In genomic region chr6:135215563-135215962, GRCh38 we compare ENCODE assay signal across 18 cellular contexts. TPM values are rescaled to one million over a fixed set of nuclear protein-coding genes. Genes with fewer than 3 reads are reported as not detected.
A peak's percentile ranks its signal among the peaks of the same experiment; 100 is the strongest.
DNase-seq lines count a peak whose midpoint lies in the region; ATAC-seq, FAIRE-seq and TF ChIP-seq lines count a peak whose summit lies in the region.
"Had no signal": no experiment of that assay in that cellular context is flagged by ENCODE, and none has a peak within 500 bp of the region (broad histone marks: within the 10 kb centered on the region; RNA-seq: fewer than 3 reads in every experiment).

No MANE protein-coding gene starts in this region.

- peaks cover 37% of the 10 kb centered on the region for H3K36me3 Mint-ChIP-seq in activated naive CD8-positive, alpha-beta T cell
- peaks cover 46% of the 10 kb centered on the region for H3K36me3 Mint-ChIP-seq in activated naive CD8-positive, alpha-beta T cell treated with anti-CD3 and anti-CD28 coated beads, Interleukin-2, amount 50 U/mL, for 24 hours (ENCODE audit: low read depth)
- H3K36me3 Mint-ChIP-seq in endodermal cell (ENCODE audit: low read depth): peaks cover 13% of the 10 kb centered on the region
- peaks cover 25 to 57% of the 10 kb centered on the region in 2 donors for H3K36me3 Mint-ChIP-seq in stimulated activated naive B cell treated with anti-CD40 and anti-IgM and Interleukin-4, amounts not matched to agents 10 μg/mL and 1 μg/mL and 100 μg/mL, for 72 hours
- H3K36me3 Mint-ChIP-seq: CD4-positive, alpha-beta memory T cell had no signal

- peaks cover 26% of the 10 kb centered on the region for H3K4me1 Mint-ChIP-seq in activated naive CD8-positive, alpha-beta T cell (ENCODE audit: low read depth)
- peaks cover 25% of the 10 kb centered on the region for H3K4me1 Mint-ChIP-seq in activated naive CD8-positive, alpha-beta T cell treated with anti-CD3 and anti-CD28 coated beads, Interleukin-2, amount 50 U/mL, for 24 hours
- H3K4me1 Mint-ChIP-seq in endodermal cell: peaks cover 13% of the 10 kb centered on the region
- peaks cover 6 to 14% of the 10 kb centered on the region in 2 donors for H3K4me1 Mint-ChIP-seq in stimulated activated naive B cell treated with anti-CD40 and anti-IgM and Interleukin-4, amounts not matched to agents 10 μg/mL and 1 μg/mL and 100 μg/mL, for 72 hours

- no peak for TF ChIP-seq CTCF in NB4 (IDR thresholded peaks at IDR 0.05; ENCODE audit: low read depth, low read length)
- no peak for TF ChIP-seq CTCF in endodermal cell (conservative IDR thresholded peaks at IDR 0.05)
- no peak for TF ChIP-seq CTCF in spleen (IDR thresholded peaks at IDR 0.05 in 8 of 11, conservative IDR thresholded peaks at IDR 0.05 in 3 of 11)

- H3K36me3 ChIP-seq in endodermal cell (ENCODE audit: control insufficient read depth, insufficient read depth, low read length): no peaks in the 10 kb centered on the region
- peaks cover 0 to 22% (median 0%) of the 10 kb centered on the region in 6 donors for H3K36me3 ChIP-seq in spleen
- H3K36me3 ChIP-seq: BE2C had no signal

- H3K27me3 Mint-ChIP-seq in activated naive CD8-positive, alpha-beta T cell: no peaks in the 10 kb centered on the region
- no peaks in the 10 kb centered on the region for H3K27me3 Mint-ChIP-seq in activated naive CD8-positive, alpha-beta T cell treated with anti-CD3 and anti-CD28 coated beads, Interleukin-2, amount 50 U/mL, for 24 hours
- H3K27me3 Mint-ChIP-seq in endodermal cell (ENCODE audit: insufficient read depth): no peaks in the 10 kb centered on the region
- no peaks in the 10 kb centered on the region for H3K27me3 Mint-ChIP-seq in stimulated activated naive B cell treated with anti-CD40 and anti-IgM and Interleukin-4, amounts not matched to agents 10 μg/mL and 1 μg/mL and 100 μg/mL, for 72 hours
- H3K27me3 Mint-ChIP-seq: CD4-positive, alpha-beta memory T cell had no signal

- ATAC-seq in activated naive CD8-positive, alpha-beta T cell treated with anti-CD3 and anti-CD28 coated beads, Interleukin-2, amount 50 U/mL, for 24 hours: no peak
- no peak for ATAC-seq in stimulated activated naive B cell treated with anti-CD40 and anti-IgM and Interleukin-4, amounts not matched to agents 10 μg/mL and 1 μg/mL and 100 μg/mL, for 72 hours (replicated peaks)
- ATAC-seq: PC-3 had no signal

- no peaks in the 10 kb centered on the region for H3K9me3 ChIP-seq in endodermal cell (ENCODE audit: control insufficient read depth, low read length)
- H3K9me3 ChIP-seq in spleen: no peaks in the 10 kb centered on the region
- H3K9me3 ChIP-seq: BE2C had no signal

- TF ChIP-seq POLR2A in NB4 (IDR thresholded peaks at IDR 0.05; ENCODE audit: extremely low read depth, insufficient read length) (peak; percentile 20), spleen (IDR thresholded peaks at IDR 0.05) (no peak)

- H3K27me3 ChIP-seq in endodermal cell (ENCODE audit: control insufficient read depth, insufficient read depth, low read length, poor library complexity, severe bottlenecking): no peaks in the 10 kb centered on the region
- H3K27me3 ChIP-seq in spleen (replicated peaks in 1 of 7): no peaks in the 10 kb centered on the region
- H3K27me3 ChIP-seq: BE2C had no signal

- no peaks in the 10 kb centered on the region for H3K9me3 Mint-ChIP-seq in activated naive CD8-positive, alpha-beta T cell (ENCODE audit: low read depth)
- H3K9me3 Mint-ChIP-seq in activated naive CD8-positive, alpha-beta T cell treated with anti-CD3 and anti-CD28 coated beads, Interleukin-2, amount 50 U/mL, for 24 hours: no peaks in the 10 kb centered on the region
- no peaks in the 10 kb centered on the region for H3K9me3 Mint-ChIP-seq in endodermal cell
- no peaks in the 10 kb centered on the region for H3K9me3 Mint-ChIP-seq in stimulated activated naive B cell treated with anti-CD40 and anti-IgM and Interleukin-4, amounts not matched to agents 10 μg/mL and 1 μg/mL and 100 μg/mL, for 72 hours

- H3K4me1 ChIP-seq in endodermal cell (ENCODE audit: control insufficient read depth, insufficient read depth, low read length): no peaks in the 10 kb centered on the region
- H3K4me1 ChIP-seq in spleen: peaks cover 0 to 4% (median 1%) of the 10 kb centered on the region in 6 donors
- H3K4me1 ChIP-seq: BE2C had no signal

- intact Hi-C loops in spleen (cut with DNase I; ENCODE audit: low total_unique reads): no loop called here

- WGBS in endodermal cell (ENCODE audit: insufficient coverage in 1 of 2, insufficient read length in 1 of 2), 2 experiments: 86 to 88% methylated on average over 3 to 6 of the region's 6 CpGs
- 66 to 81% (median 71%) methylated on average over 6 of the region's 6 CpGs for WGBS in spleen, 5 donors

- H3K27ac Mint-ChIP-seq in activated naive CD8-positive, alpha-beta T cell: peak overlapping the region; percentile 47
- H3K27ac Mint-ChIP-seq in activated naive CD8-positive, alpha-beta T cell treated with anti-CD3 and anti-CD28 coated beads, Interleukin-2, amount 50 U/mL, for 24 hours: no peak overlapping the region
- peak overlapping the region; percentile 9 for H3K27ac Mint-ChIP-seq in endodermal cell
- peak overlapping the region; percentile 75 for H3K27ac Mint-ChIP-seq in stimulated activated naive B cell treated with anti-CD40 and anti-IgM and Interleukin-4, amounts not matched to agents 10 μg/mL and 1 μg/mL and 100 μg/mL, for 72 hours
- H3K27ac Mint-ChIP-seq: CD4-positive, alpha-beta memory T cell had no signal

- H3K27ac ChIP-seq in endodermal cell (ENCODE audit: low read depth, low read length) (no peak overlapping the region), spleen (no peak overlapping the region)

- no peak overlapping the region for H3K4me3 ChIP-seq in NB4 (ENCODE audit: low read depth, low read length)
- H3K4me3 ChIP-seq in endodermal cell (ENCODE audit: low read length): no peak overlapping the region
- no peak overlapping the region for H3K4me3 ChIP-seq in spleen

- DNase-seq in activated naive CD8-positive, alpha-beta T cell treated with anti-CD3 and anti-CD28 coated beads, Interleukin-2, amount 50 U/mL, for 24 hours: no peak
- DNase-seq in NB4 (ENCODE audit: low read depth): no peak
- DNase-seq in endodermal cell: no peak
- DNase-seq in stimulated activated naive B cell treated with anti-CD40 and anti-IgM and Interleukin-4, amounts not matched to agents 10 μg/mL and 1 μg/mL and 100 μg/mL, for 72 hours: no peak
- DNase-seq in spleen: no peak
- DNase-seq in RCC 7860 (ENCODE audit: low spot score): no peak
- no peak for DNase-seq in NCI-H2196 (lab: John Stamatoyannopoulos, UW; ENCODE audit: unreplicated experiment)
- DNase-seq: BE2C; CD4-positive, alpha-beta memory T cell; DMS153; GF-D8; KBM-7; NCI-H1417 treated with DMSO at 0.1 percent for 48 hours; NCI-H1930; NCI-H526; PC-3 had no signal

- H3K4me3 Mint-ChIP-seq in activated naive CD8-positive, alpha-beta T cell: no peak overlapping the region
- no peak overlapping the region for H3K4me3 Mint-ChIP-seq in activated naive CD8-positive, alpha-beta T cell treated with anti-CD3 and anti-CD28 coated beads, Interleukin-2, amount 50 U/mL, for 24 hours
- no peak overlapping the region for H3K4me3 Mint-ChIP-seq in endodermal cell
- H3K4me3 Mint-ChIP-seq in stimulated activated naive B cell treated with anti-CD40 and anti-IgM and Interleukin-4, amounts not matched to agents 10 μg/mL and 1 μg/mL and 100 μg/mL, for 72 hours: no peak overlapping the region
- H3K4me3 Mint-ChIP-seq: CD4-positive, alpha-beta memory T cell had no signal

- H3K9ac ChIP-seq in endodermal cell (ENCODE audit: extremely low read depth, low read length, poor library complexity, severe bottlenecking): no peak overlapping the region

- no peak for FAIRE-seq in RCC 7860 (lab: Jason Lieb, UNC)
- FAIRE-seq: A204.1 had no signal

RNA-seq across cellular contexts. Expression of gene MYB, which starts 34.5 kb away (rescaled TPM):
- 1 to 10 TPM; 5.3 to 5.4 TPM for total RNA-seq in endodermal cell
- polyA plus RNA-seq in endodermal cell (2013, experiment 1 of 2): 3.3 TPM
- 3.2 TPM for polyA plus RNA-seq in endodermal cell (2013, experiment 2 of 2)
- total RNA-seq in spleen: 1 to 10 TPM in 6 of 7 donors, under 1 TPM in 1; 0.94 to 6.6 (median 3.1) TPM
- 1 to 10 TPM in 1 of 3 donors, under 1 TPM in 2; 0.45 to 1.3 (median 0.87) TPM for polyA plus RNA-seq in spleen
